Comparison of ENCODE assay signal across 17 cellular contexts in genomic region chrX:13396887-13397286, GRCh38.
A peak's percentile ranks its signal among the peaks of the same experiment; 100 is the strongest.
DNase-seq lines count a peak whose midpoint lies in the region; ATAC-seq and TF ChIP-seq lines count a peak whose summit lies in the region.
"Had no signal": no experiment of that assay in that cellular context is flagged by ENCODE, and none has a peak within 500 bp of the region (broad histone marks: within the 10 kb centered on the region; RNA-seq: fewer than 3 reads in every experiment).

No MANE protein-coding gene starts in this region.

- H3F3A ChIP-seq in SK-N-SH (replicated peaks; ENCODE audit: insufficient read depth), result peaks cover 34% of the 10 kb centered on the region

- H4K20me1 ChIP-seq in SK-N-SH (ENCODE audit: insufficient read depth) (no peaks in the 10 kb centered on the region), osteoblast (ENCODE audit: insufficient read depth, low read length) (no peaks in the 10 kb centered on the region)

- H3K4me3 ChIP-seq in SK-N-SH (ENCODE audit: low read depth in 2 of 2, low read length in 1 of 2) (no peak overlapping the region), osteoblast (ENCODE audit: insufficient read depth, low read length) (no peak overlapping the region)
- H3K4me3 ChIP-seq: lower lobe of right lung, skin epidermis had no signal

- no peaks in the 10 kb centered on the region for H3K9me2 ChIP-seq in SK-N-SH

- H3K9me3 ChIP-seq in SK-N-SH, result no peaks in the 10 kb centered on the region
- H3K9me3 ChIP-seq in osteoblast (ENCODE audit: low read depth, low read length), result no peaks in the 10 kb centered on the region
- H3K9me3 ChIP-seq: lower lobe of right lung had no signal

- DNase-seq in EL (peak; percentile 58), SK-N-SH (no peak), fibroblast of gingiva (ENCODE audit: low read depth) (peak; percentile 38), osteoblast (ENCODE audit: insufficient read length, low spot score, missing footprints) (peak; percentile 77), SKM-1 treated with dmso at 0.1 percent for 144 hours (lab: John Stamatoyannopoulos, UW; ENCODE audit: unreplicated experiment) (no peak), NCI-H2081 treated with DMSO at 0.1 percent for 48 hours (lab: John Stamatoyannopoulos, UW) (no peak)
- no peak for DNase-seq in stimulated activated CD4-positive, alpha-beta T cell treated with anti-CD3 and anti-CD28 coated beads, Interleukin-2, amount 100 ng/mL, for 24 hours
- DNase-seq: lower lobe of right lung; NCI-H1436; NCI-H345; stimulated activated naive CD8-positive, alpha-beta T cell treated with anti-CD3 and anti-CD28 coated beads, Interleukin-15, amount 100 ng/mL, for 72 hours; SW 1271; WERI-Rb-1 had no signal

- no peaks in the 10 kb centered on the region for H3K79me2 ChIP-seq in SK-N-SH (ENCODE audit: insufficient read depth)
- no peaks in the 10 kb centered on the region for H3K79me2 ChIP-seq in osteoblast (ENCODE audit: insufficient read depth, low read length)

- no peak for ATAC-seq in HG02678 (IDR thresholded peaks at IDR 0.05; ENCODE audit: unreplicated experiment)
- ATAC-seq: HCT116; lower lobe of right lung; stimulated activated naive CD8-positive, alpha-beta T cell treated with anti-CD3 and anti-CD28 coated beads, Interleukin-15, amount 100 ng/mL, for 72 hours had no signal

- TF ChIP-seq RAD21 in SK-N-SH (IDR thresholded peaks at IDR 0.05; ENCODE audit: low read length), result peak; percentile 16; the same call in 1 of the 2 replicates

- no peaks in the 10 kb centered on the region for H3K27me3 ChIP-seq in SK-N-SH (ENCODE audit: insufficient read depth)
- no peaks in the 10 kb centered on the region for H3K27me3 ChIP-seq in osteoblast (ENCODE audit: insufficient read depth, low read length)

- POLR2A ChIA-PET in SK-N-SH (lab: Yijun Ruan, JAX), result no interaction called here

- H3K4me1 ChIP-seq in SK-N-SH (ENCODE audit: control insufficient read depth in 1 of 2, insufficient read depth in 2 of 2, low read depth in 1 of 2, low read length in 1 of 2) (peaks cover 0 to 27% of the 10 kb centered on the region in 2 experiments; a peak in 2 of 4 replicates), osteoblast (ENCODE audit: insufficient read depth, low read length) (peaks cover 26% of the 10 kb centered on the region)

- H2AFZ ChIP-seq in SK-N-SH (ENCODE audit: low read depth) (no peak overlapping the region; the same call in 1 of the 2 replicates), osteoblast (ENCODE audit: low read length) (no peak overlapping the region)

- peak; percentile 55 to 97; a peak in 3 of 4 replicates for TF ChIP-seq EP300 in SK-N-SH (IDR thresholded peaks at IDR 0.05; ENCODE audit: borderline replicate concordance in 1 of 2, low read depth in 1 of 2, low read length in 1 of 2)

- H3K36me3 ChIP-seq in SK-N-SH (replicated peaks in 1 of 2; ENCODE audit: control insufficient read depth in 1 of 2, insufficient read depth in 2 of 2, low read length in 1 of 2), result no peaks in the 10 kb centered on the region
- no peaks in the 10 kb centered on the region for H3K36me3 ChIP-seq in osteoblast (ENCODE audit: insufficient read depth, low read length)
- H3K36me3 ChIP-seq: lower lobe of right lung, WERI-Rb-1 had no signal

- H3K27ac ChIP-seq in SK-N-SH (ENCODE audit: low read depth in 2 of 2, low read length in 1 of 2), result peak overlapping the region; percentile 89 to 96; a peak in 3 of 4 replicates
- peak overlapping the region; percentile 77 for H3K27ac ChIP-seq in osteoblast (ENCODE audit: low read depth, low read length)
- H3K27ac ChIP-seq: KMS-11, lower lobe of right lung, WERI-Rb-1 had no signal

- CTCF ChIA-PET in SK-N-SH (lab: Yijun Ruan, JAX), result no interaction called here

- TF ChIP-seq CTCF in SK-N-SH (IDR thresholded peaks at IDR 0.05) (no peak; the same call in 1 of the 2 replicates), osteoblast (IDR thresholded peaks at IDR 0.05; ENCODE audit: extremely low read depth, low read depth, low read length) (no peak)

- peak overlapping the region; percentile 65 for H3K9ac ChIP-seq in SK-N-SH
- H3K9ac ChIP-seq: KMS-11 had no signal

- peak overlapping the region; percentile 41 for H3K4me2 ChIP-seq in SK-N-SH
- H3K4me2 ChIP-seq in osteoblast (ENCODE audit: insufficient read depth, low read length), result no peak overlapping the region
- H3K4me2 ChIP-seq: KMS-11 had no signal

TF ChIP-seq in SK-N-SH, 30 proteins besides CTCF, POLR2A, EP300 and RAD21 (continues in another document):
- peak; percentile 84; the same call in 1 of the 2 replicates for TF ChIP-seq RXRA (IDR thresholded peaks at IDR 0.05; ENCODE audit: borderline replicate concordance, low read depth)
- TF ChIP-seq REST (IDR thresholded peaks at IDR 0.05; ENCODE audit: low read depth, low read length), result no peak
- no peak for TF ChIP-seq EZH2phosphoT487 (IDR thresholded peaks at IDR 0.05; ENCODE audit: borderline replicate concordance, low read depth)
- TF ChIP-seq GABPA (IDR thresholded peaks at IDR 0.05; ENCODE audit: low read depth), result no peak
- TF ChIP-seq, protein P1, sequence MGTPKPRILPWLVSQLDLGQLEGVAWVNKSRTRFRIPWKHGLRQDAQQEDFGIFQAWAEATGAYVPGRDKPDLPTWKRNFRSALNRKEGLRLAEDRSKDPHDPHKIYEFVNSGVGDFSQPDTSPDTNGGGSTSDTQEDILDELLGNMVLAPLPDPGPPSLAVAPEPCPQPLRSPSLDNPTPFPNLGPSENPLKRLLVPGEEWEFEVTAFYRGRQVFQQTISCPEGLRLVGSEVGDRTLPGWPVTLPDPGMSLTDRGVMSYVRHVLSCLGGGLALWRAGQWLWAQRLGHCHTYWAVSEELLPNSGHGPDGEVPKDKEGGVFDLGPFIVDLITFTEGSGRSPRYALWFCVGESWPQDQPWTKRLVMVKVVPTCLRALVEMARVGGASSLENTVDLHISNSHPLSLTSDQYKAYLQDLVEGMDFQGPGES (IDR thresholded peaks at IDR 0.05; ENCODE audit: low read depth, low read length), result no peak
- peak; percentile 32; the same call in 1 of the 2 replicates for TF ChIP-seq ELF1 (IDR thresholded peaks at IDR 0.05)
- no peak for TF ChIP-seq CHD2 (IDR thresholded peaks at IDR 0.05; ENCODE audit: low read length, partially characterized antibody)
- no peak for TF ChIP-seq RFX5 (IDR thresholded peaks at IDR 0.05; ENCODE audit: low read length)
- no peak for TF ChIP-seq NRF1 (IDR thresholded peaks at IDR 0.05; ENCODE audit: low read depth, low read length)
- TF ChIP-seq POLR2AphosphoS5 (IDR thresholded peaks at IDR 0.05; ENCODE audit: low read depth, low read length), result peak; percentile 75
- TF ChIP-seq, protein P2, sequence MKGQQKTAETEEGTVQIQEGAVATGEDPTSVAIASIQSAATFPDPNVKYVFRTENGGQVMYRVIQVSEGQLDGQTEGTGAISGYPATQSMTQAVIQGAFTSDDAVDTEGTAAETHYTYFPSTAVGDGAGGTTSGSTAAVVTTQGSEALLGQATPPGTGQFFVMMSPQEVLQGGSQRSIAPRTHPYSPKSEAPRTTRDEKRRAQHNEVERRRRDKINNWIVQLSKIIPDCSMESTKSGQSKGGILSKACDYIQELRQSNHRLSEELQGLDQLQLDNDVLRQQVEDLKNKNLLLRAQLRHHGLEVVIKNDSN (IDR thresholded peaks at IDR 0.05; ENCODE audit: borderline replicate concordance, low read depth), result no peak
- TF ChIP-seq MXI1 (IDR thresholded peaks at IDR 0.05; ENCODE audit: low read depth, low read length), result no peak
- TF ChIP-seq JUND (IDR thresholded peaks at IDR 0.05), result peak; percentile 85
- TF ChIP-seq TCF12 (IDR thresholded peaks at IDR 0.05), result peak; percentile 89
- TF ChIP-seq FOXM1 (IDR thresholded peaks at IDR 0.05; ENCODE audit: low read depth), result peak; percentile 84; the same call in 1 of the 2 replicates
- TF ChIP-seq FOSL2 (IDR thresholded peaks at IDR 0.05; ENCODE audit: borderline replicate concordance, low read depth), result peak; percentile 70
- TF ChIP-seq NFIC (IDR thresholded peaks at IDR 0.05; ENCODE audit: borderline replicate concordance), result peak; percentile 84
- TF ChIP-seq YY1 (IDR thresholded peaks at IDR 0.05; ENCODE audit: low read depth), result no peak; the same call in 1 of the 2 replicates
- no peak for TF ChIP-seq USF2 (IDR thresholded peaks at IDR 0.05; ENCODE audit: borderline replicate concordance, low read depth, low read length)
- TF ChIP-seq RCOR1 (IDR thresholded peaks at IDR 0.05; ENCODE audit: low read length), result no peak
- no peak for TF ChIP-seq GATA2 (CRISPR knock-in tag; IDR thresholded peaks at IDR 0.05)

Comparison
In these comparisons a context has a peak if more than half of its experiments do, and no peak if none do; other contexts are left out.
1. DNase-seq: peak in EL (single experiment), fibroblast of gingiva (single experiment) and osteoblast (single experiment); none in SK-N-SH (single experiment), SKM-1 treated with dmso at 0.1 percent for 144 hours (single experiment), NCI-H2081 treated with DMSO at 0.1 percent for 48 hours (single experiment) and stimulated activated CD4-positive, alpha-beta T cell treated with anti-CD3 and anti-CD28 coated beads, Interleukin-2, amount 100 ng/mL, for 24 hours (0 of 2).